In the genomic region with DNA sequence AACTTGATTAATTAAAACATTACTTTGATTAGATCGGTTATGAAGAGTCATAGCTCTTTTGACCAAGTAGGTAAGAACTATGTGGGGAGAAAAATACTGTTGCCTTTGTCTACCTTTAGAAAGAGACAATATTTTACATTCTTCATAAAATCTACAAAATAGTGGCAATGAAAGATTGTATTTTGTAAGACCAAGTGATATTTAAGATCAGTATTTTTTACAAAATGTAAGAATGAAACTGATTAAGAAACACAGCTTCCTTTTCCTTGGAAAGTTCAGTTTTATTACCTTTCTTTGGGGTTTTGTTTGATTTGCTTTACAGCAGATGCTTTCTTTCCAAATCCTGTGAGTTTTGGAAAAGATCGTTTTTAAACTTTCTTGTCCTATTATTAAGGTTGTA, we compare ENCODE assay signal across 8 cellular contexts.
DNase-seq lines count a peak whose midpoint lies in the region; ATAC-seq and TF ChIP-seq lines count a peak whose summit lies in the region.

No MANE protein-coding gene starts in this region.

- peaks cover 43% of the 10 kb centered on the region for H3K36me3 Mint-ChIP-seq in activated CD4-positive, alpha-beta T cell treated with anti-CD3 and anti-CD28 coated beads for 36 hours (ENCODE audit: low read depth)
- H3K36me3 Mint-ChIP-seq in activated CD4-positive, alpha-beta memory T cell treated with anti-CD3 and anti-CD28 coated beads, Interleukin-2, amount 10 ng/mL, durations not matched to agents 7 days and 5 days (ENCODE audit: low read depth): peaks cover 64% of the 10 kb centered on the region
- H3K36me3 Mint-ChIP-seq in stimulated activated naive B cell treated with anti-CD40 and anti-IgM and Interleukin-4, amounts not matched to agents 10 μg/mL and 1 μg/mL and 100 μg/mL, for 72 hours: peaks cover 21 to 30% of the 10 kb centered on the region in 2 donors

- H3K27me3 Mint-ChIP-seq in activated CD4-positive, alpha-beta T cell treated with anti-CD3 and anti-CD28 coated beads for 36 hours: no peaks in the 10 kb centered on the region
- H3K27me3 Mint-ChIP-seq in activated CD4-positive, alpha-beta memory T cell treated with anti-CD3 and anti-CD28 coated beads, Interleukin-2, amount 10 ng/mL, durations not matched to agents 7 days and 5 days: no peaks in the 10 kb centered on the region
- H3K27me3 Mint-ChIP-seq in stimulated activated naive B cell treated with anti-CD40 and anti-IgM and Interleukin-4, amounts not matched to agents 10 μg/mL and 1 μg/mL and 100 μg/mL, for 72 hours: no peaks in the 10 kb centered on the region

- CTCF ChIA-PET in activated CD4-positive, alpha-beta T cell treated with anti-CD3 and anti-CD28 coated beads for 36 hours (lab: Charles Lee): interaction anchor here (0.9 to 2.0 kb wide), 3 partner anchors 9 to 30 kb away, joined by 3 to 4 read pairs (median 3); no protein-coding TSS in a partner anchor
- CTCF ChIA-PET in activated CD4-positive, alpha-beta memory T cell treated with anti-CD3 and anti-CD28 coated beads, Interleukin-2, amount 10 ng/mL, durations not matched to agents 7 days and 5 days (lab: Charles Lee): interaction anchor here (0.6 to 0.9 kb wide), 3 partner anchors 94 to 421 kb away, joined by 3 to 4 read pairs (median 3); partner anchors contain the start of genes SASS6 and TRMT13

- TF ChIP-seq CTCF in lower leg skin (IDR thresholded peaks at IDR 0.05): no peak

- H3K9me3 Mint-ChIP-seq in activated CD4-positive, alpha-beta T cell treated with anti-CD3 and anti-CD28 coated beads for 36 hours (ENCODE audit: low read depth): no peaks in the 10 kb centered on the region
- H3K9me3 Mint-ChIP-seq in activated CD4-positive, alpha-beta memory T cell treated with anti-CD3 and anti-CD28 coated beads, Interleukin-2, amount 10 ng/mL, durations not matched to agents 7 days and 5 days: no peaks in the 10 kb centered on the region
- peaks cover 0 to 2% of the 10 kb centered on the region in 2 donors for H3K9me3 Mint-ChIP-seq in stimulated activated naive B cell treated with anti-CD40 and anti-IgM and Interleukin-4, amounts not matched to agents 10 μg/mL and 1 μg/mL and 100 μg/mL, for 72 hours

- no peak for TF ChIP-seq POLR2A in lower leg skin (IDR thresholded peaks at IDR 0.05)

- intact Hi-C loops in activated CD4-positive, alpha-beta T cell treated with anti-CD3 and anti-CD28 coated beads for 36 hours (cut with DNase I, micrococcal nuclease): loop anchor here (1.0 to 5.0 kb wide), 8 partner anchors 8 to 1198 kb away; partner anchors contain the start of genes S1PR1 (in 2 of the 2), AGL (in 1 of the 2), CDC14A (in 1 of the 2) and SLC30A7 (in 1 of the 2)
- intact Hi-C loops in lower leg skin (cut with DNase I; ENCODE audit: low total_unique reads): no loop called here

- peak overlapping the region; percentile 89 for H3K4me3 ChIP-seq in iPS-11a (ENCODE audit: low read depth, low read length)
- H3K4me3 ChIP-seq in lower leg skin (ENCODE audit: low read depth, poor library complexity, severe bottlenecking): no peak overlapping the region

- no peak for DNase-seq in activated CD4-positive, alpha-beta T cell treated with anti-CD3 and anti-CD28 coated beads for 36 hours
- DNase-seq in activated CD4-positive, alpha-beta T cell treated with anti-CD3 and anti-CD28 coated beads for 48 hours: no peak
- no peak for DNase-seq in activated CD4-positive, alpha-beta memory T cell treated with anti-CD3 and anti-CD28 coated beads, Interleukin-2, amount 10 ng/mL, durations not matched to agents 7 days and 5 days
- DNase-seq in stimulated activated naive B cell treated with anti-CD40 and anti-IgM and Interleukin-4, amounts not matched to agents 10 μg/mL and 1 μg/mL and 100 μg/mL, for 72 hours: no peak
- no peak for DNase-seq in midbrain (lab: John Stamatoyannopoulos, UW)
- no peak for DNase-seq in Kasumi-1 (lab: John Stamatoyannopoulos, UW)
- DNase-seq in lower leg skin (ENCODE audit: low spot score in 2 of 2): no peak

- H3K4me1 Mint-ChIP-seq in activated CD4-positive, alpha-beta T cell treated with anti-CD3 and anti-CD28 coated beads for 36 hours: peaks cover 58% of the 10 kb centered on the region
- H3K4me1 Mint-ChIP-seq in activated CD4-positive, alpha-beta memory T cell treated with anti-CD3 and anti-CD28 coated beads, Interleukin-2, amount 10 ng/mL, durations not matched to agents 7 days and 5 days: peaks cover 64% of the 10 kb centered on the region
- peaks cover 24 to 59% of the 10 kb centered on the region in 2 donors for H3K4me1 Mint-ChIP-seq in stimulated activated naive B cell treated with anti-CD40 and anti-IgM and Interleukin-4, amounts not matched to agents 10 μg/mL and 1 μg/mL and 100 μg/mL, for 72 hours

- 12 to 13% methylated on average over 2 of the region's 2 CpGs for WGBS in lower leg skin, 2 donors

- ATAC-seq in activated CD4-positive, alpha-beta T cell treated with anti-CD3 and anti-CD28 coated beads for 36 hours: no peak
- ATAC-seq in stimulated activated naive B cell treated with anti-CD40 and anti-IgM and Interleukin-4, amounts not matched to agents 10 μg/mL and 1 μg/mL and 100 μg/mL, for 72 hours (replicated peaks): no peak

- POLR2A ChIA-PET in activated CD4-positive, alpha-beta T cell treated with anti-CD3 and anti-CD28 coated beads for 36 hours (lab: Charles Lee): interaction anchor here (0.8 to 3.0 kb wide), 2 partner anchors 10 to 69 kb away, joined by 3 to 10 read pairs; partner anchors contain the start of gene SLC35A3
- POLR2A ChIA-PET in activated CD4-positive, alpha-beta memory T cell treated with anti-CD3 and anti-CD28 coated beads, Interleukin-2, amount 10 ng/mL, durations not matched to agents 7 days and 5 days (lab: Charles Lee): interaction anchor here (0.8 to 3.8 kb wide), 14 partner anchors 9 to 416 kb away, joined by 3 to 29 read pairs (median 4); partner anchors contain the start of genes AGL, CDC14A, DBT and RTCA

- peak overlapping the region; percentile 95 for H3K4me3 Mint-ChIP-seq in activated CD4-positive, alpha-beta T cell treated with anti-CD3 and anti-CD28 coated beads for 36 hours
- peak overlapping the region; percentile 90 for H3K4me3 Mint-ChIP-seq in activated CD4-positive, alpha-beta memory T cell treated with anti-CD3 and anti-CD28 coated beads, Interleukin-2, amount 10 ng/mL, durations not matched to agents 7 days and 5 days
- H3K4me3 Mint-ChIP-seq in stimulated activated naive B cell treated with anti-CD40 and anti-IgM and Interleukin-4, amounts not matched to agents 10 μg/mL and 1 μg/mL and 100 μg/mL, for 72 hours: peak overlapping the region; percentile 69 to 97

- H3K27ac Mint-ChIP-seq in activated CD4-positive, alpha-beta T cell treated with anti-CD3 and anti-CD28 coated beads for 36 hours: peak overlapping the region; percentile 98
- peak overlapping the region; percentile 99 for H3K27ac Mint-ChIP-seq in activated CD4-positive, alpha-beta memory T cell treated with anti-CD3 and anti-CD28 coated beads, Interleukin-2, amount 10 ng/mL, durations not matched to agents 7 days and 5 days
- peak overlapping the region; percentile 9 for H3K27ac Mint-ChIP-seq in stimulated activated naive B cell treated with anti-CD40 and anti-IgM and Interleukin-4, amounts not matched to agents 10 μg/mL and 1 μg/mL and 100 μg/mL, for 72 hours

Comparison
In these comparisons a context has a peak if more than half of its experiments do, and no peak if none do; other contexts are left out.
1. H3K27ac Mint-ChIP-seq: peak in every context shown above with its lines; median percentile 99 in activated CD4-positive, alpha-beta memory T cell treated with anti-CD3 and anti-CD28 coated beads, Interleukin-2, amount 10 ng/mL, durations not matched to agents 7 days and 5 days; 98 in activated CD4-positive, alpha-beta T cell treated with anti-CD3 and anti-CD28 coated beads for 36 hours; 9 in stimulated activated naive B cell treated with anti-CD40 and anti-IgM and Interleukin-4, amounts not matched to agents 10 μg/mL and 1 μg/mL and 100 μg/mL, for 72 hours.